ENCODE assay signal across 1 cellular context in the genomic region with DNA sequence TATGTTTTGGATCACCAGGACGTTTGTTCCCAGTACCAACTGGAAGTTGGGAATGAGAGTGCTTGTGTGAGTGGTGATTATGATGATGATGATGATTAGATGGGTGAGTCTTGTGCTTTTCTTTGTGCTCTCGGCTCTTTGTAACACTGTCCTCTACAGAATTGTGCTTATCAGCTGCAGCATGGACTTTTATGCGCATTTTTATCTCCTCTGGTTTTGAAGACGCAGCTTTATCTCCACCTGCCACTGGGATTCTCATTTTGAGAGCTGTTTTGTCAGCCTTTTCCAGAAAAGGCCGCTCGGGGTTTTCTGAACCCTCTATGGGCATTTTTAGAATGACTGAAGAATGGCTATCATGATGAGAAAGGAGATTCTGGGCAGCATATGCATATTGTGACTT.
TF ChIP-seq lines count a peak whose summit lies in the region.

No MANE protein-coding gene starts in this region.

TF ChIP-seq in K562, 482 proteins besides CTCF, POLR2A, EP300 and RAD21 (continued from another document and continues in another):
- TF ChIP-seq, protein P1, sequence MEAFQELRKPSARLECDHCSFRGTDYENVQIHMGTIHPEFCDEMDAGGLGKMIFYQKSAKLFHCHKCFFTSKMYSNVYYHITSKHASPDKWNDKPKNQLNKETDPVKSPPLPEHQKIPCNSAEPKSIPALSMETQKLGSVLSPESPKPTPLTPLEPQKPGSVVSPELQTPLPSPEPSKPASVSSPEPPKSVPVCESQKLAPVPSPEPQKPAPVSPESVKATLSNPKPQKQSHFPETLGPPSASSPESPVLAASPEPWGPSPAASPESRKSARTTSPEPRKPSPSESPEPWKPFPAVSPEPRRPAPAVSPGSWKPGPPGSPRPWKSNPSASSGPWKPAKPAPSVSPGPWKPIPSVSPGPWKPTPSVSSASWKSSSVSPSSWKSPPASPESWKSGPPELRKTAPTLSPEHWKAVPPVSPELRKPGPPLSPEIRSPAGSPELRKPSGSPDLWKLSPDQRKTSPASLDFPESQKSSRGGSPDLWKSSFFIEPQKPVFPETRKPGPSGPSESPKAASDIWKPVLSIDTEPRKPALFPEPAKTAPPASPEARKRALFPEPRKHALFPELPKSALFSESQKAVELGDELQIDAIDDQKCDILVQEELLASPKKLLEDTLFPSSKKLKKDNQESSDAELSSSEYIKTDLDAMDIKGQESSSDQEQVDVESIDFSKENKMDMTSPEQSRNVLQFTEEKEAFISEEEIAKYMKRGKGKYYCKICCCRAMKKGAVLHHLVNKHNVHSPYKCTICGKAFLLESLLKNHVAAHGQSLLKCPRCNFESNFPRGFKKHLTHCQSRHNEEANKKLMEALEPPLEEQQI (IDR thresholded peaks at IDR 0.05): 0 out of 2 replicates have a peak, but pooled peaks have one; percentile 62
- TF ChIP-seq ZFX (CRISPR knock-in tag; IDR thresholded peaks at IDR 0.05) (no peak), SNRNP70 (optimal IDR thresholded peaks at IDR 0.05; ENCODE audit: low read depth, low read length) (no peak), TAL1 (IDR thresholded peaks at IDR 0.05) (peak; percentile 87), MBD1 (CRISPR knock-in tag; IDR thresholded peaks at IDR 0.05) (no peak), KDM2B (CRISPR knock-in tag; IDR thresholded peaks at IDR 0.05) (0 out of 2 replicates have a peak, but pooled peaks have one; percentile 43), ZNF347 (CRISPR knock-in tag; IDR thresholded peaks at IDR 0.05; ENCODE audit: low read depth) (no peak), HDAC3 (IDR thresholded peaks at IDR 0.05; ENCODE audit: borderline replicate concordance, partially characterized antibody) (peak; percentile 43), ZNF436 (CRISPR knock-in tag; IDR thresholded peaks at IDR 0.05) (no peak), RBM25 (IDR thresholded peaks at IDR 0.05; ENCODE audit: low read depth, low read length, severe bottlenecking) (no peak), BRF1 (IDR thresholded peaks at IDR 0.05; ENCODE audit: borderline replicate concordance, extremely low read depth, insufficient read length) (no peak), NCOR1 (IDR thresholded peaks at IDR 0.05) (peak; percentile 80), BRD9 (IDR thresholded peaks at IDR 0.05; ENCODE audit: low read depth, partially characterized antibody) (no peak), CXXC5 (CRISPR knock-in tag; IDR thresholded peaks at IDR 0.05) (peak; percentile 100), FOXJ2 (tag; IDR thresholded peaks at IDR 0.05) (0 out of 2 replicates have a peak, but pooled peaks have one; percentile 28), GATA2 (CRISPR knock-in tag; IDR thresholded peaks at IDR 0.05) (peak; percentile 31), DPF2 (IDR thresholded peaks at IDR 0.05) (peak; percentile 88), TEAD1 (CRISPR knock-in tag; IDR thresholded peaks at IDR 0.05) (peak in 1 of 2 experiments; percentile 53; a peak in 1 of 4 replicates), TEAD4 (IDR thresholded peaks at IDR 0.05; ENCODE audit: low read length) (peak; percentile 83), TEAD4 (CRISPR knock-in tag; IDR thresholded peaks at IDR 0.05; ENCODE audit: borderline replicate concordance) (no peak), MEF2D (tag; conservative IDR thresholded peaks at IDR 0.05; ENCODE audit: low read depth) (peak; percentile 35; the same call in 1 of the 2 replicates), CCNT2 (IDR thresholded peaks at IDR 0.05; ENCODE audit: borderline replicate concordance, extremely low read depth, insufficient read length, low read depth, low read length) (peak; percentile 45), SUPT5H (IDR thresholded peaks at IDR 0.05) (no peak), CBFA2T3 (IDR thresholded peaks at IDR 0.05) (peak; percentile 89), JUND (IDR thresholded peaks at IDR 0.05; ENCODE audit: borderline replicate concordance, low read depth, low read length) (peak; percentile 41; the same call in 1 of the 2 replicates), JUND (tag; IDR thresholded peaks at IDR 0.05; ENCODE audit: borderline replicate concordance, low read depth, low read length) (no peak), ZC3H8 (IDR thresholded peaks at IDR 0.05) (no peak), STAT5A (IDR thresholded peaks at IDR 0.05; ENCODE audit: borderline replicate concordance, low read length) (peak; percentile 48; the same call in 1 of the 2 replicates), SMARCC2 (IDR thresholded peaks at IDR 0.05; ENCODE audit: low read depth) (0 out of 2 replicates have a peak, but pooled peaks have one; percentile 54), ZNF766 (CRISPR knock-in tag; conservative IDR thresholded peaks at IDR 0.05) (0 out of 2 replicates have a peak, but pooled peaks have one; percentile 43), ZFP30 (CRISPR knock-in tag; IDR thresholded peaks at IDR 0.05; ENCODE audit: borderline replicate concordance) (no peak), BACH1 (tag; IDR thresholded peaks at IDR 0.05) (no peak), FOSL1 (tag; conservative IDR thresholded peaks at IDR 0.05) (peak; percentile 65), ZNF592 (IDR thresholded peaks at IDR 0.05) (peak; percentile 79; the same call in 1 of the 2 replicates), MYC (IDR thresholded peaks at IDR 0.05; ENCODE audit: low read depth, low read length) (0 out of 2 replicates have a peak, but pooled peaks have one; percentile 12), MYC (CRISPR knock-in tag; IDR thresholded peaks at IDR 0.05; ENCODE audit: borderline replicate concordance, low read depth) (no peak), ARID1B (IDR thresholded peaks at IDR 0.05) (peak; percentile 94), RBM14 (IDR thresholded peaks at IDR 0.05; ENCODE audit: borderline replicate concordance, insufficient read depth, low read depth, low read length) (no peak), BHLHE40 (IDR thresholded peaks at IDR 0.05; ENCODE audit: low read length) (peak; percentile 22; the same call in 1 of the 2 replicates), TOE1 (IDR thresholded peaks at IDR 0.05; ENCODE audit: borderline replicate concordance) (0 out of 2 replicates have a peak, but pooled peaks have one; percentile 30), TOE1 (CRISPR knock-in tag; IDR thresholded peaks at IDR 0.05; ENCODE audit: borderline replicate concordance, low read depth) (no peak), ARID3A (IDR thresholded peaks at IDR 0.05; ENCODE audit: borderline replicate concordance, low read depth, low read length) (peak; percentile 81; the same call in 1 of the 2 replicates), POLR2AphosphoS5 (IDR thresholded peaks at IDR 0.05; ENCODE audit: control insufficient read depth, insufficient read depth, low read depth, low read length) (peak; percentile 41; the same call in 1 of the 2 replicates), ZNF717 (CRISPR knock-in tag; IDR thresholded peaks at IDR 0.05) (no peak), GATAD2A (IDR thresholded peaks at IDR 0.05) (0 out of 2 replicates have a peak, but pooled peaks have one; percentile 12)
- TF ChIP-seq, protein P2, sequence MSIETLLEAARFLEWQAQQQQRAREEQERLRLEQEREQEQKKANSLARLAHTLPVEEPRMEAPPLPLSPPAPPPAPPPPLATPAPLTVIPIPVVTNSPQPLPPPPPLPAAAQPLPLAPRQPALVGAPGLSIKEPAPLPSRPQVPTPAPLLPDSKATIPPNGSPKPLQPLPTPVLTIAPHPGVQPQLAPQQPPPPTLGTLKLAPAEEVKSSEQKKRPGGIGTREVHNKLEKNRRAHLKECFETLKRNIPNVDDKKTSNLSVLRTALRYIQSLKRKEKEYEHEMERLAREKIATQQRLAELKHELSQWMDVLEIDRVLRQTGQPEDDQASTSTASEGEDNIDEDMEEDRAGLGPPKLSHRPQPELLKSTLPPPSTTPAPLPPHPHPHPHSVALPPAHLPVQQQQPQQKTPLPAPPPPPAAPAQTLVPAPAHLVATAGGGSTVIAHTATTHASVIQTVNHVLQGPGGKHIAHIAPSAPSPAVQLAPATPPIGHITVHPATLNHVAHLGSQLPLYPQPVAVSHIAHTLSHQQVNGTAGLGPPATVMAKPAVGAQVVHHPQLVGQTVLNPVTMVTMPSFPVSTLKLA (conservative IDR thresholded peaks at IDR 0.05): peak in 1 of 2 experiments; percentile 39; a peak in 1 of 4 replicates
